In the genomic region with DNA sequence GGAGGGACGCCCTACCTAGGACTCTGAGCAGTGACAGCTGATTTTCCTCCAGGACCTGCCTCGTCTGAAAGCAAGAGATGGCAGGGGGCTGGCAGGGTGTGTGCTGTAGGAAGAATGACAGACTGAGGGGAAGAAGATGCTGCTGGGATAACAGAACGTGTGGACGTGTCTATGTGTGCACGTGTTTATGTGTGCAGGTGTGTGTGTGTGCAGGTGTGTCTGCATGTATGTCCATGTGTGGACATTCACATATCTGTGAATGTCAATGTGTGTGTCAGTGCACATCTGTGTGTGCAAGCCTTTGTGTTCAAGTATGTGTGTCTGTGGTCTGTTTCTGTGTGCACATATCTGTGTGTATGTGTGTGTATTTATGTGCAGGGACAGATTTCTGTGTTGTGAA, we compare ENCODE assay signal across 19 cellular contexts.
DNase-seq lines count a peak whose midpoint lies in the region; ATAC-seq, FAIRE-seq and TF ChIP-seq lines count a peak whose summit lies in the region.
"Had no signal": no experiment of that assay in that cellular context is flagged by ENCODE, and none has a peak within 500 bp of the region (broad histone marks: within the 10 kb centered on the region; RNA-seq: fewer than 3 reads in every experiment).

No MANE protein-coding gene starts in this region.

- H3K4me2 ChIP-seq in neural cell (ENCODE audit: low read length) = no peak overlapping the region
- H3K4me2 ChIP-seq: GM23338 had no signal

- no peaks in the 10 kb centered on the region for H3K36me3 ChIP-seq in neural cell (ENCODE audit: insufficient read depth, low read length)
- H3K36me3 ChIP-seq: BE2C had no signal

- H3K27me3 ChIP-seq in neural cell (ENCODE audit: insufficient read depth, low read depth, low read length) = no peaks in the 10 kb centered on the region
- H3K27me3 ChIP-seq: BE2C had no signal

- H3K79me2 ChIP-seq in neural cell (replicated peaks; ENCODE audit: insufficient read depth, low read length) = peaks cover 6% of the 10 kb centered on the region

- H3F3A ChIP-seq in neural cell (ENCODE audit: insufficient read depth, low read length, poor library complexity, severe bottlenecking) = no peaks in the 10 kb centered on the region

- TF ChIP-seq EP300 in neural cell (conservative IDR thresholded peaks at IDR 0.05; ENCODE audit: poor library complexity, severe bottlenecking) = no peak

- TF ChIP-seq CTCF in VCaP (conservative IDR thresholded peaks at IDR 0.05) (no peak), neural cell (IDR thresholded peaks at IDR 0.05; ENCODE audit: poor library complexity, severe bottlenecking) (no peak)

- ATAC-seq in effector memory CD8-positive, alpha-beta T cell (replicated peaks) = no peak
- no peak for ATAC-seq in GM21447 (IDR thresholded peaks at IDR 0.05; ENCODE audit: unreplicated experiment)
- ATAC-seq: GM23338 had no signal

- FAIRE-seq in HTR-8/SVneo (lab: Jason Lieb, UNC) = peak; percentile 87
- FAIRE-seq: A204.1, G401.6, GM12891, H54 had no signal

- no peak overlapping the region for H3K4me3 Mint-ChIP-seq in effector memory CD8-positive, alpha-beta T cell
- H3K4me3 Mint-ChIP-seq: CD4-positive, CD25-positive, alpha-beta regulatory T cell; CD8-positive, alpha-beta memory T cell; GM23338; IgD-negative memory B cell had no signal

- no peaks in the 10 kb centered on the region for H3K9me3 ChIP-seq in neural cell (ENCODE audit: low read length)
- H3K9me3 ChIP-seq: BE2C had no signal

- H3K4me1 Mint-ChIP-seq in effector memory CD8-positive, alpha-beta T cell (ENCODE audit: low read depth in 2 of 2) = no peaks in the 10 kb centered on the region
- H3K4me1 Mint-ChIP-seq: CD4-positive, CD25-positive, alpha-beta regulatory T cell; CD8-positive, alpha-beta memory T cell had no signal

- TF ChIP-seq RAD21 in neural cell (conservative IDR thresholded peaks at IDR 0.05) = no peak

- H3K4me3 ChIP-seq in neural cell (ENCODE audit: low read length) = no peak overlapping the region
- H3K4me3 ChIP-seq: GM23338 had no signal

- no peak overlapping the region for H2AFZ ChIP-seq in neural cell (ENCODE audit: low read depth, low read length)
- H2AFZ ChIP-seq: GM23338 had no signal

- peak overlapping the region; percentile 5; the same call in 1 of the 2 replicates for H3K27ac ChIP-seq in VCaP
- H3K27ac ChIP-seq in neural cell (ENCODE audit: low read length) = peak overlapping the region; percentile 52
- peak overlapping the region; percentile 33 for H3K27ac ChIP-seq in substantia nigra (ENCODE audit: low read depth, low read length, poor library complexity, severe bottlenecking)
- H3K27ac ChIP-seq: HL-60 had no signal

- H3K27me3 Mint-ChIP-seq in effector memory CD8-positive, alpha-beta T cell = peaks cover 15 to 42% of the 10 kb centered on the region in 2 donors
- H3K27me3 Mint-ChIP-seq: IgD-negative memory B cell had no signal

- H3K9ac ChIP-seq in neural cell (ENCODE audit: low read length) = peak overlapping the region; percentile 22

- H4K20me1 ChIP-seq in neural cell (ENCODE audit: insufficient read depth) = no peaks in the 10 kb centered on the region

- peaks cover 3% of the 10 kb centered on the region for H3K36me3 Mint-ChIP-seq in effector memory CD8-positive, alpha-beta T cell (ENCODE audit: insufficient read depth)
- H3K36me3 Mint-ChIP-seq: CD4-positive, CD25-positive, alpha-beta regulatory T cell; CD8-positive, alpha-beta memory T cell had no signal

- no peaks in the 10 kb centered on the region for H3K9me3 Mint-ChIP-seq in effector memory CD8-positive, alpha-beta T cell
- H3K9me3 Mint-ChIP-seq: CD4-positive, CD25-positive, alpha-beta regulatory T cell; CD8-positive, alpha-beta memory T cell; GM23338; IgD-negative memory B cell had no signal

- no peaks in the 10 kb centered on the region for H3K9me2 ChIP-seq in neural cell (ENCODE audit: insufficient read depth, low read length)

- DNase-seq in HTR-8/SVneo (ENCODE audit: insufficient read length, low spot score) (no peak), substantia nigra (lab: John Stamatoyannopoulos, UW) (no peak), NCI-H2107 (lab: John Stamatoyannopoulos, UW) (no peak)
- DNase-seq in effector memory CD8-positive, alpha-beta T cell = no peak
- DNase-seq: ACHN; BE2C; CD4-positive, CD25-positive, alpha-beta regulatory T cell; CD8-positive, alpha-beta memory T cell; HCEC 1CT had no signal

- H3K27ac Mint-ChIP-seq in effector memory CD8-positive, alpha-beta T cell = no peak overlapping the region
- H3K27ac Mint-ChIP-seq: GM23338, IgD-negative memory B cell had no signal

TF ChIP-seq in neural cell, 6 proteins besides CTCF, POLR2A, EP300 and RAD21:
- TF ChIP-seq MXI1 (conservative IDR thresholded peaks at IDR 0.05; ENCODE audit: poor library complexity, severe bottlenecking) = no peak
- TF ChIP-seq, protein P1, sequence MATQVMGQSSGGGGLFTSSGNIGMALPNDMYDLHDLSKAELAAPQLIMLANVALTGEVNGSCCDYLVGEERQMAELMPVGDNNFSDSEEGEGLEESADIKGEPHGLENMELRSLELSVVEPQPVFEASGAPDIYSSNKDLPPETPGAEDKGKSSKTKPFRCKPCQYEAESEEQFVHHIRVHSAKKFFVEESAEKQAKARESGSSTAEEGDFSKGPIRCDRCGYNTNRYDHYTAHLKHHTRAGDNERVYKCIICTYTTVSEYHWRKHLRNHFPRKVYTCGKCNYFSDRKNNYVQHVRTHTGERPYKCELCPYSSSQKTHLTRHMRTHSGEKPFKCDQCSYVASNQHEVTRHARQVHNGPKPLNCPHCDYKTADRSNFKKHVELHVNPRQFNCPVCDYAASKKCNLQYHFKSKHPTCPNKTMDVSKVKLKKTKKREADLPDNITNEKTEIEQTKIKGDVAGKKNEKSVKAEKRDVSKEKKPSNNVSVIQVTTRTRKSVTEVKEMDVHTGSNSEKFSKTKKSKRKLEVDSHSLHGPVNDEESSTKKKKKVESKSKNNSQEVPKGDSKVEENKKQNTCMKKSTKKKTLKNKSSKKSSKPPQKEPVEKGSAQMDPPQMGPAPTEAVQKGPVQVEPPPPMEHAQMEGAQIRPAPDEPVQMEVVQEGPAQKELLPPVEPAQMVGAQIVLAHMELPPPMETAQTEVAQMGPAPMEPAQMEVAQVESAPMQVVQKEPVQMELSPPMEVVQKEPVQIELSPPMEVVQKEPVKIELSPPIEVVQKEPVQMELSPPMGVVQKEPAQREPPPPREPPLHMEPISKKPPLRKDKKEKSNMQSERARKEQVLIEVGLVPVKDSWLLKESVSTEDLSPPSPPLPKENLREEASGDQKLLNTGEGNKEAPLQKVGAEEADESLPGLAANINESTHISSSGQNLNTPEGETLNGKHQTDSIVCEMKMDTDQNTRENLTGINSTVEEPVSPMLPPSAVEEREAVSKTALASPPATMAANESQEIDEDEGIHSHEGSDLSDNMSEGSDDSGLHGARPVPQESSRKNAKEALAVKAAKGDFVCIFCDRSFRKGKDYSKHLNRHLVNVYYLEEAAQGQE (IDR thresholded peaks at IDR 0.05; ENCODE audit: borderline replicate concordance) = no peak
- no peak for TF ChIP-seq TAF1 (IDR thresholded peaks at IDR 0.05; ENCODE audit: low read depth)
- no peak for TF ChIP-seq POLR2AphosphoS5 (IDR thresholded peaks at IDR 0.05)
- TF ChIP-seq SMC3 (conservative IDR thresholded peaks at IDR 0.05; ENCODE audit: poor library complexity) = no peak
- no peak for TF ChIP-seq EZH2 (IDR thresholded peaks at IDR 0.05; ENCODE audit: borderline replicate concordance, insufficient read depth, low read length, poor library complexity, severe bottlenecking)
TF ChIP-seq in neural cell: peak in this region for 0.
